ENCODE assay signal across 26 cellular contexts in the genomic region with DNA sequence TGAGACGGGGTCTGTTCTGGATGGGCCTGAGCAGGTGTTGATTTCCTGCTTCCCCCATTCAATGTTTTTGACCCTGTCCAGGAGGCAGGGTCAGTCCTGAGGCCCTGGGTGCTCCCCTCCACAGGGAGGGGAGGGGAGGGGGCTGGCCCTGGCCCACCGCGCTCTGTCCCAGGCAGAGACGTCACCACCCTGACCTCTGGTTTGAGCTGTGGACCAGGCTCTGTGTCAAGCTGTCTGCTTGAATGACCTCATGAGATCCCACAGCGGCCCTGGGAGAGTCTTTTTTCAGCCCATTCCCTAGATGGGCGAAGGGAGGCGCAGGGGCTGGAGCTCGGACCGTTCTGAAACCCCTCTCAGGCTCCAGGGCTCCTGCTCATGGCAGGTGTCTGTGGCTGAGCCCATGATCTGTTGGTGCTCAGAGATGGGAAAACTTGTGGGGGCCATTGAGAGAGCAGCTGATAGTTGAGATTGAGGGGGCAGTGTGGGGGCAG. TPM values are rescaled to one million over a fixed set of nuclear protein-coding genes. Genes with fewer than 3 reads are reported as not detected.
DNase-seq lines count a peak whose midpoint lies in the region; ATAC-seq and TF ChIP-seq lines count a peak whose summit lies in the region.
"Had no signal": no experiment of that assay in that cellular context is flagged by ENCODE, and none has a peak within 500 bp of the region (broad histone marks: within the 10 kb centered on the region; RNA-seq: fewer than 3 reads in every experiment).

No MANE protein-coding gene starts in this region.

- no peak overlapping the region for H2BK120ac ChIP-seq in IMR-90 (ENCODE audit: low read depth, low read length)

- no peak for TF ChIP-seq CTCF in IMR-90 (conservative IDR thresholded peaks at IDR 0.05; ENCODE audit: low read depth, low read length)
- peak; percentile 4 for TF ChIP-seq CTCF in cardiac fibroblast (IDR thresholded peaks at IDR 0.05; ENCODE audit: low read depth, low read length)
- TF ChIP-seq CTCF in neural progenitor cell (IDR thresholded peaks at IDR 0.05) = no peak
- no peak for TF ChIP-seq CTCF in smooth muscle cell (IDR thresholded peaks at IDR 0.05; ENCODE audit: borderline replicate concordance, insufficient read depth, poor library complexity, severe bottlenecking)

- H3K18ac ChIP-seq in IMR-90 (ENCODE audit: low read depth, low read length) = no peak overlapping the region

- H3K4me3 ChIP-seq in IMR-90 (ENCODE audit: insufficient read depth, low read depth, low read length) (no peak overlapping the region), cardiac fibroblast (replicated peaks in 1 of 2; ENCODE audit: low read depth in 2 of 2, low read length in 2 of 2) (no peak overlapping the region), neural progenitor cell (no peak overlapping the region), smooth muscle cell (no peak overlapping the region)
- H3K4me3 ChIP-seq: BLaER1 treated with 17β-estradiol and CSF1 and Interleukin-3, amounts not matched to agents 10 nM and 100 nM; body of pancreas; heart left ventricle; mucosa of descending colon; PC-9; psoas muscle; SJSA1; thyroid gland had no signal

- no peaks in the 10 kb centered on the region for H3K79me2 ChIP-seq in neural progenitor cell (ENCODE audit: low read depth)
- no peaks in the 10 kb centered on the region for H3K79me2 ChIP-seq in smooth muscle cell (ENCODE audit: low read depth)

- peaks cover 31% of the 10 kb centered on the region for H3K27me3 Mint-ChIP-seq in neural progenitor cell (ENCODE audit: insufficient read depth, low read depth)
- H3K27me3 Mint-ChIP-seq: activated naive CD8-positive, alpha-beta T cell had no signal

- H3F3A ChIP-seq in neural progenitor cell (ENCODE audit: low read depth) (peaks cover 9% of the 10 kb centered on the region), smooth muscle cell (ENCODE audit: low read depth) (no peaks in the 10 kb centered on the region)

- peak; percentile 59 for DNase-seq in NCI-H82 (lab: John Stamatoyannopoulos, UW)
- no peak for DNase-seq in NCI-H82 treated with DMSO at 0.1 percent for 48 hours (lab: John Stamatoyannopoulos, UW; ENCODE audit: unreplicated experiment)
- DNase-seq in IMR-90 = no peak
- no peak for DNase-seq in cardiac fibroblast (ENCODE audit: low read depth in 2 of 2)
- DNase-seq in neural progenitor cell (ENCODE audit: low spot score) = peak; percentile 54
- DNase-seq in NCI-H774 (lab: John Stamatoyannopoulos, UW) = no peak
- no peak for DNase-seq in smooth muscle cell (lab: John Stamatoyannopoulos, UW; ENCODE audit: unreplicated experiment)
- DNase-seq in activated effector memory CD4-positive, alpha-beta T cell treated with Interleukin-2 at 50 U/mL for 16 hours = no peak
- DNase-seq: body of pancreas; GF-D8; heart left ventricle; left ventricle myocardium superior; mucosa of descending colon; PC-9; psoas muscle; stimulated activated CD4-positive, alpha-beta T cell treated with anti-CD3 and anti-CD28 coated beads, Interleukin-2, amount 100 ng/mL, for 24 hours; stimulated activated naive CD4-positive, alpha-beta T cell; T-helper 2 cell; thyroid gland had no signal

- H3K4me3 Mint-ChIP-seq in neural progenitor cell = no peak overlapping the region
- H3K4me3 Mint-ChIP-seq: activated naive CD8-positive, alpha-beta T cell; neural crest cell had no signal

- H2AK5ac ChIP-seq in IMR-90 (ENCODE audit: low read depth, low read length) = no peak overlapping the region

- CTCF ChIA-PET in IMR-90 (lab: Yijun Ruan, JAX) = no interaction called here

- no peak overlapping the region for H2BK15ac ChIP-seq in IMR-90 (ENCODE audit: low read depth, low read length)

- H3K56ac ChIP-seq in IMR-90 (ENCODE audit: extremely low read depth, insufficient read depth, low read length) = no peak overlapping the region

- in situ Hi-C loops in IMR-90 (cut with MboI; ENCODE audit: low sequenced_read_pairs) = no loop called here

- ATAC-seq in IMR-90 (ENCODE audit: low read depth) = peak; percentile 14; the same call in 1 of the 2 replicates
- ATAC-seq: left ventricle myocardium superior, psoas muscle had no signal

- H3K4ac ChIP-seq in IMR-90 (ENCODE audit: low read depth, low read length) = no peak overlapping the region

- no peak overlapping the region for H3K27ac ChIP-seq in IMR-90 (ENCODE audit: insufficient read depth, low read length)
- no peak overlapping the region for H3K27ac ChIP-seq in neural progenitor cell
- no peak overlapping the region for H3K27ac ChIP-seq in smooth muscle cell (ENCODE audit: low read depth)
- H3K27ac ChIP-seq: BLaER1 treated with 17β-estradiol and CSF1 and Interleukin-3, amounts not matched to agents 10 nM and 100 nM; body of pancreas; heart left ventricle; PC-9; psoas muscle; SJSA1; thyroid gland had no signal

- H4K5ac ChIP-seq in IMR-90 (ENCODE audit: low read depth, low read length) = no peak overlapping the region

- H3K4me2 ChIP-seq in IMR-90 (ENCODE audit: low read depth, low read length) = no peak overlapping the region
- H3K4me2 ChIP-seq in neural progenitor cell = no peak overlapping the region
- no peak overlapping the region for H3K4me2 ChIP-seq in smooth muscle cell
- H3K4me2 ChIP-seq: PC-9 had no signal

- H3K9me3 ChIP-seq in IMR-90 (ENCODE audit: control insufficient read depth, insufficient read depth, low read length) (no peaks in the 10 kb centered on the region), neural progenitor cell (ENCODE audit: low read depth) (no peaks in the 10 kb centered on the region), smooth muscle cell (replicated peaks; ENCODE audit: low read depth) (no peaks in the 10 kb centered on the region)
- H3K9me3 ChIP-seq: body of pancreas, heart left ventricle, mucosa of descending colon, psoas muscle, thyroid gland had no signal

- dilution Hi-C loops in IMR-90 (cut with HindIII; ENCODE audit: low sequenced_read_pairs, unreplicated experiment) = no loop called here

- no peak overlapping the region for H4K8ac ChIP-seq in IMR-90 (ENCODE audit: low read depth in 2 of 2, low read length in 2 of 2)

- POLR2A ChIA-PET in IMR-90 (lab: Charles Lee; ENCODE audit: unreplicated experiment) = no interaction called here

- H3K9me1 ChIP-seq in IMR-90 (ENCODE audit: insufficient read depth, low read length) = no peaks in the 10 kb centered on the region

- no TSS peak for BruUV-seq in IMR-90 (replicated peaks; lab: Mats Ljungman, UMichigan)

- H3K4me1 ChIP-seq in IMR-90 (ENCODE audit: control insufficient read depth, insufficient read depth, low read length) (no peaks in the 10 kb centered on the region), neural progenitor cell (peaks cover 3% of the 10 kb centered on the region), smooth muscle cell (ENCODE audit: low read depth) (no peaks in the 10 kb centered on the region)
- H3K4me1 ChIP-seq: body of pancreas, heart left ventricle, psoas muscle, SJSA1, thyroid gland had no signal

- no peak overlapping the region for H2AFZ ChIP-seq in IMR-90 (replicated peaks; ENCODE audit: low read length, poor library complexity)
- no peak overlapping the region for H2AFZ ChIP-seq in neural progenitor cell (replicated peaks)
- no peak overlapping the region for H2AFZ ChIP-seq in smooth muscle cell (ENCODE audit: low read depth)
- H2AFZ ChIP-seq: PC-9 had no signal

- H4K91ac ChIP-seq in IMR-90 (ENCODE audit: insufficient read depth, low read depth, low read length) = no peak overlapping the region

- no peak overlapping the region for H2AK9ac ChIP-seq in IMR-90 (replicated peaks; ENCODE audit: low read depth, low read length, poor library complexity)

- peaks cover 22% of the 10 kb centered on the region for H3K27me3 ChIP-seq in IMR-90 (ENCODE audit: control insufficient read depth, insufficient read depth, low read length)
- H3K27me3 ChIP-seq in neural progenitor cell = peaks cover 42% of the 10 kb centered on the region
- H3K27me3 ChIP-seq in smooth muscle cell (ENCODE audit: low read depth) = no peaks in the 10 kb centered on the region
- H3K27me3 ChIP-seq: body of pancreas, thyroid gland had no signal

- no peaks in the 10 kb centered on the region for H3K36me3 ChIP-seq in IMR-90 (ENCODE audit: control insufficient read depth, insufficient read depth, low read length)
- H3K36me3 ChIP-seq in neural progenitor cell = no peaks in the 10 kb centered on the region
- H3K36me3 ChIP-seq in smooth muscle cell (ENCODE audit: low read depth) = no peaks in the 10 kb centered on the region
- H3K36me3 ChIP-seq: heart left ventricle, SJSA1, thyroid gland had no signal

- no peak overlapping the region for H3K23ac ChIP-seq in IMR-90 (ENCODE audit: low read depth, low read length)

- H3K36me3 Mint-ChIP-seq in neural progenitor cell = peaks cover 3% of the 10 kb centered on the region

- no peak overlapping the region for H3K27ac Mint-ChIP-seq in neural progenitor cell
- H3K27ac Mint-ChIP-seq: activated naive CD8-positive, alpha-beta T cell had no signal

- H2BK20ac ChIP-seq in IMR-90 (ENCODE audit: low read depth, low read length) = no peak overlapping the region

- intact Hi-C loops in IMR-90 (cut with micrococcal nuclease) = no loop called here

- 26% methylated on average over 5 of the region's 9 CpGs; no CpG with 5 or more reads in 1 of the 2 experiments for WGBS in IMR-90 (ENCODE audit: extremely low coverage in 2 of 2, insufficient read length in 1 of 2), 2 experiments
- WGBS in smooth muscle cell (ENCODE audit: low lambda C conversion rate) = 76% methylated on average over 8 of the region's 9 CpGs

- H3K9ac ChIP-seq in IMR-90 (ENCODE audit: low read depth, low read length) (no peak overlapping the region), neural progenitor cell (no peak overlapping the region), smooth muscle cell (ENCODE audit: low read depth) (no peak overlapping the region)
- H3K9ac ChIP-seq: BLaER1 treated with 17β-estradiol and CSF1 and Interleukin-3, amounts not matched to agents 10 nM and 100 nM had no signal

- H3K79me1 ChIP-seq in IMR-90 (ENCODE audit: low read depth in 1 of 2, low read length in 2 of 2) = no peaks in the 10 kb centered on the region

- H4K20me1 ChIP-seq in IMR-90 (ENCODE audit: insufficient read depth, low read length) (0 out of 2 replicates have a peak, but pooled peaks cover 4% of the 10 kb centered on the region), neural progenitor cell (ENCODE audit: low read depth) (no peaks in the 10 kb centered on the region), smooth muscle cell (ENCODE audit: low read depth) (peaks cover 3% of the 10 kb centered on the region)

- no peak for TF ChIP-seq RAD21 in IMR-90 (IDR thresholded peaks at IDR 0.05; ENCODE audit: low read length)

- TF ChIP-seq POLR2A in IMR-90 (IDR thresholded peaks at IDR 0.05; ENCODE audit: low read depth, low read length) = no peak

- peaks cover 7% of the 10 kb centered on the region for H3K9me3 Mint-ChIP-seq in neural progenitor cell

- H2BK5ac ChIP-seq in IMR-90 (ENCODE audit: low read depth, low read length, poor library complexity, severe bottlenecking) = no peak overlapping the region

- peaks cover 19% of the 10 kb centered on the region for H3K4me1 Mint-ChIP-seq in neural progenitor cell

- H3K14ac ChIP-seq in IMR-90 (replicated peaks; ENCODE audit: low read depth, low read length) = no peak overlapping the region

RNA-seq across cellular contexts. Expression of a gene that starts 8.9 kb away (rescaled TPM):
- total RNA-seq in IMR-90 (2012; rRNA removed) (not detected in 2 replicates), neural progenitor cell (ENCODE audit: low replicate concordance) (0.99 TPM in 1 of 2 replicates, not detected in the other), smooth muscle cell (4.5 TPM in 1 of 2 replicates, not detected in the other)
- polyA plus RNA-seq in IMR-90 (2012; rRNA removed) (0.16 and 0.21 TPM in 2 replicates), smooth muscle cell (0.79 and 1.6 TPM in 2 replicates)
- 0.15 and 0.36 TPM in 2 replicates for polyA plus RNA-seq in IMR-90 (2012; cell fraction: cytosol; rRNA removed)
- polyA plus RNA-seq in IMR-90 (2012; cell fraction: nucleus; rRNA removed; ENCODE audit: low replicate concordance) = 0.34 TPM in 1 of 2 replicates, not detected in the other
- total RNA-seq: heart left ventricle, left ventricle myocardium superior, mucosa of descending colon, neural crest cell, PC-9, psoas muscle had no signal
- polyA plus RNA-seq: heart left ventricle, psoas muscle had no signal

RNA-seq across cellular contexts. Expression of a gene that starts 13.2 kb away (rescaled TPM):
- total RNA-seq in IMR-90 (2012; rRNA removed) (0.28 and 0.36 TPM in 2 replicates), neural progenitor cell (ENCODE audit: low replicate concordance) (1.3 and 3.3 TPM in 2 replicates), smooth muscle cell (2.9 and 6.4 TPM in 2 replicates)
- polyA plus RNA-seq in IMR-90 (2012; rRNA removed) (1.1 and 1.2 TPM in 2 replicates), smooth muscle cell (3.1 and 4.3 TPM in 2 replicates)
- polyA plus RNA-seq in IMR-90 (2012; cell fraction: cytosol; rRNA removed) = 0.80 and 1.9 TPM in 2 replicates
- polyA plus RNA-seq in IMR-90 (2012; cell fraction: nucleus; rRNA removed; ENCODE audit: low replicate concordance) = 1.2 and 2.6 TPM in 2 replicates

RNA-seq across cellular contexts. Expression of a gene that starts 13.7 kb away (rescaled TPM):
- total RNA-seq in IMR-90 (2012; rRNA removed) (7.7 and 8.1 TPM in 2 replicates), neural progenitor cell (ENCODE audit: low replicate concordance) (2.0 and 11.0 TPM in 2 replicates), smooth muscle cell (14.9 and 17.4 TPM in 2 replicates)
- polyA plus RNA-seq in IMR-90 (2012; rRNA removed) (17.5 and 21.5 TPM in 2 replicates), smooth muscle cell (24.6 and 25.4 TPM in 2 replicates)
- 9.7 and 22.3 TPM in 2 replicates for polyA plus RNA-seq in IMR-90 (2012; cell fraction: cytosol; rRNA removed)
- polyA plus RNA-seq in IMR-90 (2012; cell fraction: nucleus; rRNA removed; ENCODE audit: low replicate concordance) = 8.4 and 19.7 TPM in 2 replicates

RNA-seq across cellular contexts. Expression of a gene that starts 14.3 kb away (rescaled TPM):
- total RNA-seq in IMR-90 (2012; rRNA removed) (not detected in 2 replicates), neural progenitor cell (ENCODE audit: low replicate concordance) (not detected in 2 replicates), smooth muscle cell (not detected in 2 replicates)
- polyA plus RNA-seq in IMR-90 (2012; rRNA removed) (not detected in 2 replicates), smooth muscle cell (not detected in 2 replicates)
- polyA plus RNA-seq in IMR-90 (2012; cell fraction: cytosol; rRNA removed) = not detected in 2 replicates
- polyA plus RNA-seq in IMR-90 (2012; cell fraction: nucleus; rRNA removed; ENCODE audit: low replicate concordance) = not detected in 2 replicates
- total RNA-seq: A673; activated CD8-positive, alpha-beta memory T cell treated with anti-CD3 and anti-CD28 coated beads for 36 hours; body of pancreas; heart left ventricle; left ventricle myocardium superior; mucosa of descending colon; neural crest cell; PC-9; psoas muscle; SJSA1; skeletal muscle tissue; thyroid gland had no signal
- polyA plus RNA-seq: heart left ventricle, psoas muscle had no signal

RNA-seq across cellular contexts. Expression of a gene that starts 30.1 kb away (rescaled TPM):
- total RNA-seq in IMR-90 (2012; rRNA removed) (8.9 and 9.3 TPM in 2 replicates), neural progenitor cell (ENCODE audit: low replicate concordance) (23.2 and 51.2 TPM in 2 replicates), smooth muscle cell (24.9 and 41.0 TPM in 2 replicates)
- polyA plus RNA-seq in IMR-90 (2012; rRNA removed) (28.9 and 30.0 TPM in 2 replicates), smooth muscle cell (83.4 and 89.5 TPM in 2 replicates)
- polyA plus RNA-seq in IMR-90 (2012; cell fraction: cytosol; rRNA removed) = 53.8 and 63.8 TPM in 2 replicates
- polyA plus RNA-seq in IMR-90 (2012; cell fraction: nucleus; rRNA removed; ENCODE audit: low replicate concordance) = 76.1 and 133 TPM in 2 replicates

Comparison
In these comparisons a context has a peak if more than half of its experiments do, and no peak if none do; other contexts are left out.
1. DNase-seq: peak in NCI-H82 (single experiment) and neural progenitor cell (single experiment); none in NCI-H82 treated with DMSO at 0.1 percent for 48 hours (single experiment), IMR-90 (single experiment), cardiac fibroblast (0 of 2), NCI-H774 (single experiment), smooth muscle cell (single experiment) and activated effector memory CD4-positive, alpha-beta T cell treated with Interleukin-2 at 50 U/mL for 16 hours (single experiment).